ENCODE assay signal across 8 cellular contexts in the genomic region with DNA sequence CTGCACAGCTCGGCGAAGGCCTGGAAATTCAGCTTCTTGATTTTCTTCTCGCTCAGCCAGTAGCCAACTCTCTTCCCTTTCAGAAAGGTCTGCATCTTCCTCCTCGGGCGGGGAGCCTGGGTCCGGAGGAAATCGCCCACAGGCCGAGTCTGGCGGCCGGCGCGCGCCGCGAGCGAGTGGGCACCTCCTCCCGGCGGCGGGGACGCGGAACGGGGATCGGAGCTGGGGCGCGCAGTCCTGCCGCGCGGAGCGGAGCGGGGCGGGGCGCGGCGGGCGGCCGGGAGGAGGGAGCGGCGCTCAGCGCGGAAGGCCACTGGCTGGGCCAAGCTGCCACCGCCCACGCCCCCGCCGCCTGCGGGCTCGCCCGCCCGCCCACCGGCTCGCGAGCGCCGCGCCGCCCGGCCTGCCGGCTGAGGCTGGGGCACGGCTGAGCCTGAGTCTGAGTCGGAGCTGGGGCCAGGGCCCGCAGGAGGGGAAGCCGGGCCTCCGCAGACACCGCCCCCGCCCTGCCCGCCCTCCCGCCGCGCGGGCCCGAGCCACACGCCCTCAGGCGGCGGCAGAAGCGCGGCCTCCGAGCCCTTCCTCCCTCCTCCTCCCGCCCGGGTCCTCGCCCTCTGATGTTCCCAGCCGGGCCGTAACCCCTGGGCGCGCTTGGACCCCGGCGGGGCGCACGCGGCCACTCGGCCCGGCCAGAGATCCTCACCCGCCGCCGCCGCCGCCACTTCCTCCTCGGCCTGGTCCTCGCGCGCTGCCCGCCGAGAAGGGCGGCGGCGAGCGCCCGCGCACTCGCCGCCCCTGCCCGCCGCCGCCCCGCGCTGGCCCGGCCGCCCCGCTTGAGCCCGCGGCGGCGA. TPM values are rescaled to one million over a fixed set of nuclear protein-coding genes. Genes with fewer than 3 reads are reported as not detected.
DNase-seq lines count a peak whose midpoint lies in the region; ATAC-seq and TF ChIP-seq lines count a peak whose summit lies in the region.

No MANE protein-coding gene starts in this region.

- DNase-seq in ELF-1 (ENCODE audit: low read depth, low spot score) (peak; percentile 58), H4 (ENCODE audit: low spot score) (peak; percentile 74), LNCaP clone FGC (ENCODE audit: low read depth) (peak; percentile 40), SIG-M5 treated with dmso at 0.1 percent for 504 hours (lab: John Stamatoyannopoulos, UW; ENCODE audit: unreplicated experiment) (peak; percentile 87), occipital lobe (lab: John Stamatoyannopoulos, UW) (peak; percentile 87), suprapubic skin (ENCODE audit: low spot score in 2 of 2) (peak; percentile 87 to 90)
- DNase-seq in activated naive CD4-positive, alpha-beta T cell (lab: John Stamatoyannopoulos, UW) = peak; percentile 19 to 82 (median 51)

- no peaks in the 10 kb centered on the region for H3K9me3 ChIP-seq in gastroesophageal sphincter
- H3K9me3 ChIP-seq in suprapubic skin = no peaks in the 10 kb centered on the region

- peak; percentile 90 for ATAC-seq in gastroesophageal sphincter

- peak; percentile 36 to 44 for TF ChIP-seq POLR2A in gastroesophageal sphincter (IDR thresholded peaks at IDR 0.05)
- peak in 1 of 2 donors; percentile 40 for TF ChIP-seq POLR2A in suprapubic skin (IDR thresholded peaks at IDR 0.05)

- H3K36me3 ChIP-seq in gastroesophageal sphincter (no peaks in the 10 kb centered on the region), suprapubic skin (no peaks in the 10 kb centered on the region)

- H3K27me3 ChIP-seq in gastroesophageal sphincter (no peaks in the 10 kb centered on the region), suprapubic skin (no peaks in the 10 kb centered on the region)

- peak overlapping the region; percentile 74 for H3K4me3 ChIP-seq in LNCaP clone FGC (ENCODE audit: low read depth, low read length)
- peak overlapping the region; percentile 91 to 98 for H3K4me3 ChIP-seq in gastroesophageal sphincter
- peak overlapping the region; percentile 85 for H3K4me3 ChIP-seq in suprapubic skin

- TF ChIP-seq EP300 in gastroesophageal sphincter (IDR thresholded peaks at IDR 0.05) = no peak
- no peak for TF ChIP-seq EP300 in suprapubic skin (IDR thresholded peaks at IDR 0.05)

- H3K4me1 ChIP-seq in gastroesophageal sphincter = peaks cover 0 to 57% (median 14%) of the 10 kb centered on the region in 3 donors
- peaks cover 31% of the 10 kb centered on the region for H3K4me1 ChIP-seq in suprapubic skin

- TF ChIP-seq CTCF in LNCaP clone FGC (IDR thresholded peaks at IDR 0.05; ENCODE audit: control insufficient read depth, extremely low read depth, insufficient read depth) (peak; percentile 35), gastroesophageal sphincter (IDR thresholded peaks at IDR 0.05) (peak in 1 of 4 experiments; percentile 11), suprapubic skin (IDR thresholded peaks at IDR 0.05) (no peak)

- H3K27ac ChIP-seq in gastroesophageal sphincter (peak overlapping the region; percentile 98 to 100 (median 99)), suprapubic skin (peak overlapping the region; percentile 96)

- WGBS in gastroesophageal sphincter (ENCODE audit: low coverage in 1 of 2), 2 donors = no CpG with 5 or more reads among the region's 121 CpGs
- WGBS in suprapubic skin = 1% methylated on average over 19 of the region's 121 CpGs

RNA-seq across cellular contexts. Expression of a gene that starts 0.4 kb away (rescaled TPM):
- 18.8 and 24.0 TPM in 2 replicates for total RNA-seq in H4 (2014; rRNA removed; shearing (Covaris generic))
- total RNA-seq in gastroesophageal sphincter (100 to 1,000 TPM in 3 of 4 donors, 10 to 100 TPM in 1; 68.8 to 201 (median 134) TPM), occipital lobe (24.3 TPM), suprapubic skin (10 to 100 TPM; 29.9 to 33.6 (median 32.2) TPM)

Comparison
In these comparisons a context has a peak if more than half of its experiments do, and no peak if none do; other contexts are left out.
1. Peak in every context shown above with its lines: DNase-seq, ATAC-seq, H3K4me3 ChIP-seq and H3K27ac ChIP-seq.